Comparison of ENCODE assay signal across 9 cellular contexts in genomic region chr4:154349829-154350228, GRCh38.
DNase-seq lines count a peak whose midpoint lies in the region; ATAC-seq and TF ChIP-seq lines count a peak whose summit lies in the region.
"Had no signal": no experiment of that assay in that cellular context is flagged by ENCODE, and none has a peak within 500 bp of the region (broad histone marks: within the 10 kb centered on the region; RNA-seq: fewer than 3 reads in every experiment).

No MANE protein-coding gene starts in this region.

- 44 to 75% (median 63%) methylated on average over 2 of the region's 2 CpGs for WGBS in adrenal gland, 4 donors

- no peak for TF ChIP-seq POLR2A in adrenal gland (IDR thresholded peaks at IDR 0.05)

- intact Hi-C loops in adrenal gland (cut with DNase I) (no loop called here), lower lobe of right lung (cut with DNase I) (no loop called here), left ventricle myocardium superior (cut with micrococcal nuclease) (no loop called here)

- H3K4me3 ChIP-seq in adrenal gland (no peak overlapping the region), lower lobe of right lung (no peak overlapping the region), right atrium auricular region (no peak overlapping the region)

- H3K4me1 ChIP-seq in adrenal gland (replicated peaks in 1 of 2) (no peaks in the 10 kb centered on the region), lower lobe of right lung (no peaks in the 10 kb centered on the region), right atrium auricular region (no peaks in the 10 kb centered on the region)

- ATAC-seq in HG02981 (IDR thresholded peaks at IDR 0.05; ENCODE audit: unreplicated experiment), result peak; percentile 58
- ATAC-seq in lower lobe of right lung, result no peak
- no peak for ATAC-seq in left ventricle myocardium superior

- peak; percentile 2 for DNase-seq in ELR (ENCODE audit: low read depth)
- DNase-seq in adrenal gland, result no peak
- no peak for DNase-seq in lower lobe of right lung
- DNase-seq in NCI-H1105 treated with DMSO at 0.1 percent for 48 hours (lab: John Stamatoyannopoulos, UW), result no peak
- no peak for DNase-seq in left ventricle myocardium superior
- DNase-seq in activated CD4-positive, alpha-beta T cell treated with anti-CD3 and anti-CD28 coated beads, Interleukin-2, amount 50 U/mL, for 48 hours, result no peak
- DNase-seq in right atrium auricular region (ENCODE audit: low spot score), result no peak
- DNase-seq: occipital lobe had no signal

- no peak overlapping the region for H3K27ac ChIP-seq in adrenal gland
- no peak overlapping the region for H3K27ac ChIP-seq in lower lobe of right lung
- H3K27ac ChIP-seq in right atrium auricular region, result no peak overlapping the region

- TF ChIP-seq CTCF in adrenal gland (IDR thresholded peaks at IDR 0.05) (peak in 4 of 6 experiments; percentile 2 to 28 (median 19)), lower lobe of right lung (IDR thresholded peaks at IDR 0.05) (peak; percentile 11), right atrium auricular region (IDR thresholded peaks at IDR 0.05) (no peak)

- H3K27me3 ChIP-seq in adrenal gland (no peaks in the 10 kb centered on the region), lower lobe of right lung (ENCODE audit: low read depth) (no peaks in the 10 kb centered on the region), right atrium auricular region (no peaks in the 10 kb centered on the region)

- H3K9me3 ChIP-seq in adrenal gland (replicated peaks in 1 of 3), result no peaks in the 10 kb centered on the region
- no peaks in the 10 kb centered on the region for H3K9me3 ChIP-seq in lower lobe of right lung
- H3K9me3 ChIP-seq in right atrium auricular region, result no peaks in the 10 kb centered on the region

- H3K36me3 ChIP-seq in adrenal gland (replicated peaks in 1 of 2) (no peaks in the 10 kb centered on the region), lower lobe of right lung (no peaks in the 10 kb centered on the region), right atrium auricular region (no peaks in the 10 kb centered on the region)

Comparison
In these comparisons a context has a peak if more than half of its experiments do, and no peak if none do; other contexts are left out.
1. CTCF ChIP-seq: peak in adrenal gland (4 of 6) and lower lobe of right lung (single experiment); none in right atrium auricular region (0 of 2).